Comparison of ENCODE assay signal across 1 cellular context in genomic region chr7:28560771-28561170, GRCh38.
A peak's percentile ranks its signal among the peaks of the same experiment; 100 is the strongest.
TF ChIP-seq lines count a peak whose summit lies in the region.

No MANE protein-coding gene starts in this region.

TF ChIP-seq in WTC11, 78 proteins besides CTCF, POLR2A, EP300 and RAD21 (continued from another document):
- peak; percentile 79; the same call in 1 of the 2 replicates for TF ChIP-seq ZBTB43 (CRISPR knock-in tag; IDR thresholded peaks at IDR 0.05)
- TF ChIP-seq ERG (CRISPR knock-in tag; IDR thresholded peaks at IDR 0.05) = no peak
